20 cellular contexts compared by ENCODE assay signal in the genomic region with DNA sequence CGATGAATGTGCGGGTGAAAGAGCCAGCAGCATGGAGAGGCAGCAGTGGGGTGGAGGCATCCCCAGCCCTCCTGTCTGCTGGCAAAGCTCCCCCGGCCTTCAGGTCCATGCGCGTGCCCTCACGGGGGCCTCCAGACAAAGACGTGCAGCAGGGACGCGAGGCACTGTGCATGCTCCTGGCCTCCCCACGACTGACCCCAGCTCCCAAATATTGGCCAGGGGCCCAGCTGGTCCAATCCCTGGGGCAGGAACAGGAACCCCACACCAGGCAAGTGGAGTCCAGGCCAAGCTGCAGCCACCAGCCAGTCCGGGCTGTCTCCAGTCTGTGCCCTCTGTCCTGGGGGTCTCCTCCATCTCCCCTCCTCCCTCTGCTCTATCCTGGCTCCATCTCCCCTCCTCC. TPM values are rescaled to one million over a fixed set of nuclear protein-coding genes. Genes with fewer than 3 reads are reported as not detected.
DNase-seq lines count a peak whose midpoint lies in the region; FAIRE-seq and TF ChIP-seq lines count a peak whose summit lies in the region.
"Had no signal": no experiment of that assay in that cellular context is flagged by ENCODE, and none has a peak within 500 bp of the region (broad histone marks: within the 10 kb centered on the region; RNA-seq: fewer than 3 reads in every experiment).

No MANE protein-coding gene starts in this region.

- H3K4me1 ChIP-seq in BE2C = no peaks in the 10 kb centered on the region
- peaks cover 37% of the 10 kb centered on the region for H3K4me1 ChIP-seq in osteoblast (ENCODE audit: insufficient read depth, low read length)
- no peaks in the 10 kb centered on the region for H3K4me1 ChIP-seq in smooth muscle cell (ENCODE audit: low read depth)
- H3K4me1 ChIP-seq: Caco-2, HAP-1 had no signal

- H3K27ac ChIP-seq in osteoblast (ENCODE audit: low read depth, low read length) (no peak overlapping the region), smooth muscle cell (ENCODE audit: low read depth) (no peak overlapping the region)

- WGBS in smooth muscle cell (ENCODE audit: low lambda C conversion rate) = 97% methylated on average over 11 of the region's 11 CpGs

- H3K4me3 ChIP-seq in BE2C (ENCODE audit: low read depth, low read length) (no peak overlapping the region), osteoblast (ENCODE audit: insufficient read depth, low read length) (no peak overlapping the region), smooth muscle cell (no peak overlapping the region)
- H3K4me3 ChIP-seq: HAP-1, K562 had no signal

- no peak for FAIRE-seq in D721Med (lab: Jason Lieb, UNC)
- FAIRE-seq: K562 had no signal

- no peaks in the 10 kb centered on the region for H4K20me1 ChIP-seq in osteoblast (ENCODE audit: insufficient read depth, low read length)
- H4K20me1 ChIP-seq in smooth muscle cell (ENCODE audit: low read depth) = no peaks in the 10 kb centered on the region

- H3K4me2 ChIP-seq in osteoblast (ENCODE audit: insufficient read depth, low read length) = no peak overlapping the region
- no peak overlapping the region for H3K4me2 ChIP-seq in smooth muscle cell

- no peak for TF ChIP-seq CTCF in BE2C (IDR thresholded peaks at IDR 0.05; ENCODE audit: low read depth, low read length)
- no peak for TF ChIP-seq CTCF in D721Med (IDR thresholded peaks at IDR 0.05; ENCODE audit: insufficient read depth, missing control alignments)
- no peak for TF ChIP-seq CTCF in osteoblast (IDR thresholded peaks at IDR 0.05; ENCODE audit: extremely low read depth, low read depth, low read length)
- no peak for TF ChIP-seq CTCF in smooth muscle cell (IDR thresholded peaks at IDR 0.05; ENCODE audit: borderline replicate concordance, insufficient read depth, poor library complexity, severe bottlenecking)

- H3K9me3 ChIP-seq in BE2C = no peaks in the 10 kb centered on the region
- H3K9me3 ChIP-seq in osteoblast (ENCODE audit: low read depth, low read length) = no peaks in the 10 kb centered on the region
- H3K9me3 ChIP-seq in smooth muscle cell (replicated peaks; ENCODE audit: low read depth) = no peaks in the 10 kb centered on the region
- H3K9me3 ChIP-seq: Caco-2, HAP-1 had no signal

- H3K79me2 ChIP-seq in osteoblast (ENCODE audit: insufficient read depth, low read length) (no peaks in the 10 kb centered on the region), smooth muscle cell (ENCODE audit: low read depth) (no peaks in the 10 kb centered on the region)

- H3K27me3 ChIP-seq in BE2C (peaks cover 18% of the 10 kb centered on the region), osteoblast (ENCODE audit: insufficient read depth, low read length) (peaks cover 3% of the 10 kb centered on the region), smooth muscle cell (ENCODE audit: low read depth) (no peaks in the 10 kb centered on the region)

- no peaks in the 10 kb centered on the region for H3F3A ChIP-seq in smooth muscle cell (ENCODE audit: low read depth)

- H3K36me3 ChIP-seq in BE2C (no peaks in the 10 kb centered on the region), osteoblast (ENCODE audit: insufficient read depth, low read length) (no peaks in the 10 kb centered on the region), smooth muscle cell (ENCODE audit: low read depth) (no peaks in the 10 kb centered on the region)

- H2AFZ ChIP-seq in osteoblast (ENCODE audit: low read length) = no peak overlapping the region
- no peak overlapping the region for H2AFZ ChIP-seq in smooth muscle cell (ENCODE audit: low read depth)

- DNase-seq in BE2C (peak; percentile 1), D721Med (ENCODE audit: insufficient read length, low spot score) (peak; percentile 11), ecto neural progenitor cell (ENCODE audit: low spot score) (peak; percentile 35), osteoblast (ENCODE audit: insufficient read length, low spot score, missing footprints) (peak; percentile 44), NCI-H1092 (lab: John Stamatoyannopoulos, UW) (no peak), smooth muscle cell (lab: John Stamatoyannopoulos, UW; ENCODE audit: unreplicated experiment) (no peak), NCI-H526 treated with DMSO at 0.1 percent for 48 hours (lab: John Stamatoyannopoulos, UW) (no peak)
- DNase-seq: CD4-positive, CD25-positive, alpha-beta regulatory T cell; DMS53; NCI-H1417; NCI-H2029; NCI-H2171 treated with DMSO at 0.1 percent for 48 hours; NCI-H446 treated with DMSO at 0.1 percent for 48 hours; NCI-H748 treated with DMSO at 0.1 percent for 48 hours; RPMI8226; SIG-M5 had no signal

- no peak overlapping the region for H3K9ac ChIP-seq in smooth muscle cell (ENCODE audit: low read depth)

RNA-seq across cellular contexts. Expression of a gene that starts 33.5 kb away (rescaled TPM):
- not detected for polyA plus RNA-seq in BE2C (2012; ENCODE audit: insufficient read depth, insufficient read length, low read depth)
- total RNA-seq in osteoblast (under 0.01 TPM in 1 of 2 replicates, not detected in the other), smooth muscle cell (0.22 TPM in 1 of 2 replicates, not detected in the other)
- 0.11 TPM in 1 of 2 replicates, not detected in the other for polyA plus RNA-seq in smooth muscle cell
- total RNA-seq: A673; Caco-2; CD4-positive, CD25-positive, alpha-beta regulatory T cell; K562 had no signal
- polyA plus RNA-seq: CD4-positive, CD25-positive, alpha-beta regulatory T cell; K562 had no signal

Comparison
In these comparisons a context has a peak if more than half of its experiments do, and no peak if none do; other contexts are left out.
1. DNase-seq: peak in BE2C (single experiment), D721Med (single experiment), ecto neural progenitor cell (single experiment) and osteoblast (single experiment); none in NCI-H1092 (single experiment), smooth muscle cell (single experiment) and NCI-H526 treated with DMSO at 0.1 percent for 48 hours (single experiment).